Comparison of ENCODE assay signal across 1 cellular context in the genomic region with DNA sequence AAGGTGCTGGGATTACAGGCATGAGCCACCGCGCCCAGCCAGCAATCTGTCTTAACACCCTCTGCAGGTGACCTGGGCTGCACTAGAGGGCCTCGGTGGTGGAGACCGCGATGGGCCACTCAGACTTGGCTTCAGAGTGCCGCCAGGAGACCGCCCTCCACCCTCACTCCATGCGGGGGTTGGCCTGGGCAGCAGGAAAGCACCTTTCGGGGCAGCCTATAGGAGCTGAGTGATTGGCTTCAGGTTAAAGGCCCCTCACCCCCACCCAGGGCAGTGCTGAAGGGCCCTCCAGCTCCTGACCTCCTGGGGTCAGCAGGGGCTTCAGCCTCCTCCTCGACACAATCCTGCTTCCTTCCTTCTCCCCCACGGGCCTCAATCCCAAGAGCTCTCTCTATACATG.
TF ChIP-seq lines count a peak whose summit lies in the region.

No MANE protein-coding gene starts in this region.

TF ChIP-seq in H1, 55 proteins besides CTCF, POLR2A, EP300 and RAD21:
- TF ChIP-seq SP2 (IDR thresholded peaks at IDR 0.05; ENCODE audit: low read length) (no peak), SUZ12 (IDR thresholded peaks at IDR 0.05; ENCODE audit: low read length) (no peak), TAF1 (IDR thresholded peaks at IDR 0.05; ENCODE audit: low read depth, low read length) (no peak)
